ENCODE assay signal across 1 cellular context in the genomic region with DNA sequence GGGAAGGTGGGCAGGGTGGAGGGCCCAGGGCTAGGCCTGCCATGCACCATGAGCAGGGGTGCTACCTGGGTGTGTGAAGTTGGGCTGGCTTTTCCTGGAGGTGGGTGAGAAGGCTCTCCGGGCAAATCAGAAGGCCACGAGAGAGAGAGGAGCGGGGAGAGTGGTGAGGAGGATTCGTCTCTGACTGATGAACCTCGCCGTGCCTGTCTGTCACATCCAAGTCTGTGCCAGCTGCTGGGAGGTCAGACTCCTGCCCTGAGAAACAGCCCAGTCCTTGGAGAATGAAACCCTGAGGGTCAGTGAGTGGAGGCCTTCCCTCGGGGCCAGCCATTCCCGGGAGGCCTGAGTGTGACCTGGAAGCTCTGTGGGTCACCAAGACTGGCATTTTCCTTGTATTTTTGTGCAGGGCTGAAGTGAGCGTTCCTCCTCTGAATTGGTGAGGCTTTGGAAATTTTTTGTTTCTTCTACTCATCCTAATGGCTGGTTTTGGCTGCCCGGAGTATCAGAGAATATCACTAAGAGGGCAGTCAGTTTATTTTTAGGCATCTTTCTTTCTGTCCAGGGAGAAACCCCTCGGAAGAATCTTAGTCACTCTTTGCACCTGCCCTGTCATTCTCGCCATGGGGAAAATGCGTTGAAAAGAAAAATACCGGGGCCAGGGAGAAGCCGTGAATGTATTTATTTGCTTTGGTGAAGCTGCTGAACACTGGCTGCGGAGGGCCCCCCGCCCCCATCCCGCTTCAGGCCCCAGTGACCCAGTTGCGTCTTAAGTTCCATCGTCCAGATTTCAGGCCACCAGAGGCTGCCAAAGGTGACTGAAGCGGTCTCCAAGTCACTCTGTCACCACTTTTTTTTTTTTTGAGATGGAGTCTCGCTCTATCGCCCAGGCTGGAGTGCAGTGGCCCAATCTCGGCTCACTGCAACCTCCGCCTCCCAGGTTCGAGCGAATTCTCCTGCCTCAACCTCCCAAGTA.
A peak's percentile ranks its signal among the peaks of the same experiment; 100 is the strongest.
TF ChIP-seq lines count a peak whose summit lies in the region.

No MANE protein-coding gene starts in this region.

TF ChIP-seq in K562, 482 proteins besides CTCF, POLR2A, EP300 and RAD21:
- 0 out of 2 replicates have a peak, but pooled peaks have one; percentile 49 for TF ChIP-seq POLR2G (IDR thresholded peaks at IDR 0.05; ENCODE audit: low read depth, low read length)
- TF ChIP-seq PYGO2 (tag; IDR thresholded peaks at IDR 0.05) = no peak
- TF ChIP-seq E2F1 (CRISPR knock-in tag; IDR thresholded peaks at IDR 0.05) = no peak
- TF ChIP-seq NCOA2 (IDR thresholded peaks at IDR 0.05; ENCODE audit: partially characterized antibody in 2 of 2) = no peak
- no peak for TF ChIP-seq ZKSCAN3 (CRISPR knock-in tag; IDR thresholded peaks at IDR 0.05)
